Comparison of ENCODE assay signal across 8 cellular contexts in the genomic region with DNA sequence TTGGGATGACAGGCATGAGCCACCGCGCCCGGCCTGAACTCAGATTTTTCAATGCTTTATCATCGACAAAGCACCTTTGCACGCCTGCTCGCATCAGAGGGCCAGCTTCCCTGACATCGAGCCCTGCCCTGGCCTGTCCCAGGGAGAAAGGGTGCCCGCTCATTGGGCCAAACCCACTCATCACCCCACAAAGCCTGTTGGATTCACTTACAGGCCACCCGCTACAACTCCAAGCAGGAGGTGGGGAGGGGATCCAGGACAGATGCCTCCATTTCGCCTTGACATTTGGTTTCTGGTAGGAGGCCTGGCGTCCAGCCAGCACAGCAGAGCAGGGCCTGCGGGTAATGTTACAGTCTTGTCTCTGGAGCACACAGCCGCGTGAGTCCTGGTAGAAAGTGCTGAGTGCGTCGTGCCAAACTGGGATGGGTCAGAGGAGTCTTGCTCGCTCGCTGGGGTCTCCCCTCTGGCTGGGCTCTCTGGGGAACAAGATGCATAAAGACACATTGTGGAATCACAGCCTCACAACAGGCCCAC. TPM values are rescaled to one million over a fixed set of nuclear protein-coding genes. Genes with fewer than 3 reads are reported as not detected.
DNase-seq lines count a peak whose midpoint lies in the region; ATAC-seq lines count a peak whose summit lies in the region.

No MANE protein-coding gene starts in this region.

- no peak overlapping the region for H3K4me3 Mint-ChIP-seq in activated CD4-positive, alpha-beta memory T cell treated with anti-CD3 and anti-CD28 coated beads, Interleukin-2, amount 10 ng/mL, durations not matched to agents 7 days and 5 days
- no peak overlapping the region for H3K4me3 Mint-ChIP-seq in activated CD8-positive, alpha-beta T cell treated with anti-CD3 and anti-CD28 coated beads, Interleukin-2, amount 10 ng/mL, durations not matched to agents 7 days and 5 days

- H3K27ac ChIP-seq in Karpas-422 (ENCODE audit: low read length): no peak overlapping the region

- DNase-seq in DMS 273 treated with DMSO at 0.1 percent for 48 hours (lab: John Stamatoyannopoulos, UW) (peak; percentile 92), NCI-H2171 treated with DMSO at 0.1 percent for 48 hours (lab: John Stamatoyannopoulos, UW) (peak; percentile 99), cerebellum (ENCODE audit: low spot score) (peak; percentile 80), myocyte (ENCODE audit: low read depth) (peak; percentile 81), cortex of kidney (lab: John Stamatoyannopoulos, UW) (no peak), Karpas-422 (no peak)
- DNase-seq in activated CD4-positive, alpha-beta memory T cell treated with anti-CD3 and anti-CD28 coated beads, Interleukin-2, amount 10 ng/mL, durations not matched to agents 7 days and 5 days: no peak
- DNase-seq in activated CD8-positive, alpha-beta T cell treated with anti-CD3 and anti-CD28 coated beads, Interleukin-2, amount 10 ng/mL, durations not matched to agents 7 days and 5 days: no peak

- CTCF ChIA-PET in activated CD4-positive, alpha-beta memory T cell treated with anti-CD3 and anti-CD28 coated beads, Interleukin-2, amount 10 ng/mL, durations not matched to agents 7 days and 5 days (lab: Charles Lee): no interaction called here
- CTCF ChIA-PET in activated CD8-positive, alpha-beta T cell treated with anti-CD3 and anti-CD28 coated beads, Interleukin-2, amount 10 ng/mL, durations not matched to agents 7 days and 5 days (lab: Charles Lee): no interaction called here

- no peak overlapping the region for H3K9ac ChIP-seq in Karpas-422 (ENCODE audit: low read length)

- H3K4me1 Mint-ChIP-seq in activated CD4-positive, alpha-beta memory T cell treated with anti-CD3 and anti-CD28 coated beads, Interleukin-2, amount 10 ng/mL, durations not matched to agents 7 days and 5 days: peaks cover 5% of the 10 kb centered on the region
- H3K4me1 Mint-ChIP-seq in activated CD8-positive, alpha-beta T cell treated with anti-CD3 and anti-CD28 coated beads, Interleukin-2, amount 10 ng/mL, durations not matched to agents 7 days and 5 days (ENCODE audit: low read depth): no peaks in the 10 kb centered on the region

- H3K79me2 ChIP-seq in Karpas-422 (ENCODE audit: low read length): no peaks in the 10 kb centered on the region

- H2AFZ ChIP-seq in Karpas-422 (ENCODE audit: low read length): no peak overlapping the region

- no peaks in the 10 kb centered on the region for H3K36me3 ChIP-seq in Karpas-422 (ENCODE audit: insufficient read depth, low read length)

- peaks cover 10% of the 10 kb centered on the region for H3K4me1 ChIP-seq in Karpas-422 (ENCODE audit: low read length)

- ATAC-seq in activated CD8-positive, alpha-beta T cell treated with anti-CD3 and anti-CD28 coated beads, Interleukin-2, amount 10 ng/mL, durations not matched to agents 7 days and 5 days: no peak

- no peaks in the 10 kb centered on the region for H4K20me1 ChIP-seq in Karpas-422 (ENCODE audit: insufficient read depth, low read depth, low read length)

- no peak overlapping the region for H3K4me3 ChIP-seq in Karpas-422 (ENCODE audit: low read length)

- POLR2A ChIA-PET in activated CD4-positive, alpha-beta memory T cell treated with anti-CD3 and anti-CD28 coated beads, Interleukin-2, amount 10 ng/mL, durations not matched to agents 7 days and 5 days (lab: Charles Lee): no interaction called here
- POLR2A ChIA-PET in activated CD8-positive, alpha-beta T cell treated with anti-CD3 and anti-CD28 coated beads, Interleukin-2, amount 10 ng/mL, durations not matched to agents 7 days and 5 days (lab: Charles Lee): no interaction called here

- H3K4me2 ChIP-seq in Karpas-422 (ENCODE audit: low read depth, low read length, poor library complexity, severe bottlenecking): no peak overlapping the region

- H3K27ac Mint-ChIP-seq in activated CD4-positive, alpha-beta memory T cell treated with anti-CD3 and anti-CD28 coated beads, Interleukin-2, amount 10 ng/mL, durations not matched to agents 7 days and 5 days: no peak overlapping the region
- H3K27ac Mint-ChIP-seq in activated CD8-positive, alpha-beta T cell treated with anti-CD3 and anti-CD28 coated beads, Interleukin-2, amount 10 ng/mL, durations not matched to agents 7 days and 5 days: no peak overlapping the region

- no peaks in the 10 kb centered on the region for H3K27me3 ChIP-seq in Karpas-422 (ENCODE audit: low read length)

- H3K9me2 ChIP-seq in Karpas-422 (replicated peaks; ENCODE audit: insufficient read depth, low read length): no peaks in the 10 kb centered on the region

- no peaks in the 10 kb centered on the region for H3K36me3 Mint-ChIP-seq in activated CD4-positive, alpha-beta memory T cell treated with anti-CD3 and anti-CD28 coated beads, Interleukin-2, amount 10 ng/mL, durations not matched to agents 7 days and 5 days (ENCODE audit: low read depth)
- no peaks in the 10 kb centered on the region for H3K36me3 Mint-ChIP-seq in activated CD8-positive, alpha-beta T cell treated with anti-CD3 and anti-CD28 coated beads, Interleukin-2, amount 10 ng/mL, durations not matched to agents 7 days and 5 days (ENCODE audit: low read depth)

- no peaks in the 10 kb centered on the region for H3K9me3 ChIP-seq in Karpas-422 (ENCODE audit: low read length)

- H3K9me3 Mint-ChIP-seq in activated CD4-positive, alpha-beta memory T cell treated with anti-CD3 and anti-CD28 coated beads, Interleukin-2, amount 10 ng/mL, durations not matched to agents 7 days and 5 days: no peaks in the 10 kb centered on the region
- H3K9me3 Mint-ChIP-seq in activated CD8-positive, alpha-beta T cell treated with anti-CD3 and anti-CD28 coated beads, Interleukin-2, amount 10 ng/mL, durations not matched to agents 7 days and 5 days (ENCODE audit: insufficient read depth): no peaks in the 10 kb centered on the region

- H3K27me3 Mint-ChIP-seq in activated CD4-positive, alpha-beta memory T cell treated with anti-CD3 and anti-CD28 coated beads, Interleukin-2, amount 10 ng/mL, durations not matched to agents 7 days and 5 days: peaks cover 22% of the 10 kb centered on the region
- peaks cover 19% of the 10 kb centered on the region for H3K27me3 Mint-ChIP-seq in activated CD8-positive, alpha-beta T cell treated with anti-CD3 and anti-CD28 coated beads, Interleukin-2, amount 10 ng/mL, durations not matched to agents 7 days and 5 days (ENCODE audit: low read depth)

RNA-seq across cellular contexts. Expression of a gene that starts 19.8 kb away (rescaled TPM):
- total RNA-seq in cerebellum (5.6 TPM), myocyte (0.08 and 0.10 TPM in 2 replicates)
- not detected for polyA plus RNA-seq in myocyte (2012)
- total RNA-seq in activated CD4-positive, alpha-beta memory T cell treated with anti-CD3 and anti-CD28 coated beads, Interleukin-2, amount 10 ng/mL, durations not matched to agents 7 days and 5 days: not detected
- total RNA-seq in activated CD8-positive, alpha-beta T cell treated with anti-CD3 and anti-CD28 coated beads, Interleukin-2, amount 10 ng/mL, durations not matched to agents 7 days and 5 days: not detected
- total RNA-seq in Karpas-422 (2014; rRNA removed; shearing (Covaris generic); ENCODE audit: low replicate concordance): 0.45 TPM in 1 of 2 replicates, not detected in the other

RNA-seq across cellular contexts. Expression of a gene that starts 37.3 kb away (rescaled TPM):
- 0.27 TPM for total RNA-seq in cerebellum
- not detected in 2 replicates for total RNA-seq in myocyte
- polyA plus RNA-seq in myocyte (2012): not detected
- total RNA-seq in activated CD4-positive, alpha-beta memory T cell treated with anti-CD3 and anti-CD28 coated beads, Interleukin-2, amount 10 ng/mL, durations not matched to agents 7 days and 5 days: not detected
- not detected for total RNA-seq in activated CD8-positive, alpha-beta T cell treated with anti-CD3 and anti-CD28 coated beads, Interleukin-2, amount 10 ng/mL, durations not matched to agents 7 days and 5 days
- 0.72 and 1.5 TPM in 2 replicates for total RNA-seq in Karpas-422 (2014; rRNA removed; shearing (Covaris generic); ENCODE audit: low replicate concordance)

RNA-seq across cellular contexts. Expression of a gene that starts 43.8 kb away (rescaled TPM):
- total RNA-seq in cerebellum (not detected), myocyte (not detected in 2 replicates)
- not detected for polyA plus RNA-seq in myocyte (2012)
- not detected for total RNA-seq in activated CD4-positive, alpha-beta memory T cell treated with anti-CD3 and anti-CD28 coated beads, Interleukin-2, amount 10 ng/mL, durations not matched to agents 7 days and 5 days
- total RNA-seq in activated CD8-positive, alpha-beta T cell treated with anti-CD3 and anti-CD28 coated beads, Interleukin-2, amount 10 ng/mL, durations not matched to agents 7 days and 5 days: not detected
- total RNA-seq in Karpas-422 (2014; rRNA removed; shearing (Covaris generic); ENCODE audit: low replicate concordance): not detected in 2 replicates

RNA-seq across cellular contexts. Expression of a gene that starts 49.0 kb away (rescaled TPM):
- total RNA-seq in cerebellum (26.0 TPM), myocyte (50.0 and 51.4 TPM in 2 replicates)
- 36.0 TPM for polyA plus RNA-seq in myocyte (2012)
- 10 to 100 TPM; 36.7 to 37.7 TPM for total RNA-seq in activated CD4-positive, alpha-beta memory T cell treated with anti-CD3 and anti-CD28 coated beads, Interleukin-2, amount 10 ng/mL, durations not matched to agents 7 days and 5 days
- 10 to 100 TPM; 70.7 to 76.7 TPM for total RNA-seq in activated CD8-positive, alpha-beta T cell treated with anti-CD3 and anti-CD28 coated beads, Interleukin-2, amount 10 ng/mL, durations not matched to agents 7 days and 5 days
- total RNA-seq in Karpas-422 (2014; rRNA removed; shearing (Covaris generic); ENCODE audit: low replicate concordance): 48.2 and 76.6 TPM in 2 replicates

Comparison
In these comparisons a context has a peak if more than half of its experiments do, and no peak if none do; other contexts are left out.
1. DNase-seq: peak in DMS 273 treated with DMSO at 0.1 percent for 48 hours (single experiment), NCI-H2171 treated with DMSO at 0.1 percent for 48 hours (single experiment), cerebellum (single experiment) and myocyte (single experiment); none in activated CD4-positive, alpha-beta memory T cell treated with anti-CD3 and anti-CD28 coated beads, Interleukin-2, amount 10 ng/mL, durations not matched to agents 7 days and 5 days (single experiment), activated CD8-positive, alpha-beta T cell treated with anti-CD3 and anti-CD28 coated beads, Interleukin-2, amount 10 ng/mL, durations not matched to agents 7 days and 5 days (single experiment), cortex of kidney (single experiment) and Karpas-422 (single experiment).